In genomic region chr18:23584019-23584970, GRCh38 we compare ENCODE assay signal across 10 cellular contexts. TPM values are rescaled to one million over a fixed set of nuclear protein-coding genes. Genes with fewer than 3 reads are reported as not detected.
DNase-seq lines count a peak whose midpoint lies in the region; ATAC-seq, FAIRE-seq and TF ChIP-seq lines count a peak whose summit lies in the region.
"Had no signal": no experiment of that assay in that cellular context is flagged by ENCODE, and none has a peak within 500 bp of the region (broad histone marks: within the 10 kb centered on the region; RNA-seq: fewer than 3 reads in every experiment).

No MANE protein-coding gene starts in this region.

- TF ChIP-seq EP300 in A549 (IDR thresholded peaks at IDR 0.05) = no peak
- TF ChIP-seq EP300 in K562 (IDR thresholded peaks at IDR 0.05; ENCODE audit: low read length) = no peak

- ATAC-seq in A549 (no peak), K562 (no peak), GM21717 (IDR thresholded peaks at IDR 0.05; ENCODE audit: unreplicated experiment) (no peak), HG03108 (IDR thresholded peaks at IDR 0.05; ENCODE audit: unreplicated experiment) (no peak)

- no peak for TF ChIP-seq RAD21 in A549 (conservative IDR thresholded peaks at IDR 0.05 in 1 of 2, IDR thresholded peaks at IDR 0.05 in 1 of 2)
- no peak for TF ChIP-seq RAD21 in K562 (CRISPR knock-in tag; conservative IDR thresholded peaks at IDR 0.05 in 1 of 2, IDR thresholded peaks at IDR 0.05 in 1 of 2)

- no TSS peak for BruUV-seq in K562 (replicated peaks; lab: Mats Ljungman, UMichigan)

- no peak overlapping the region for H2AFZ ChIP-seq in K562 (ENCODE audit: low read depth, low read length)

- no peak overlapping the region for H3K9ac ChIP-seq in K562 (ENCODE audit: insufficient read depth in 1 of 2, low read depth in 2 of 2, low read length in 2 of 2)

- H3K4me3 ChIP-seq in A549 (peak overlapping the region; percentile 93), HEK293 (ENCODE audit: low read depth, low read length) (no peak overlapping the region), K562 (no peak overlapping the region)

- in situ Hi-C loops in K562 (cut with MboI) = no loop called here

- no peaks in the 10 kb centered on the region for H3K9me1 ChIP-seq in K562 (ENCODE audit: control insufficient read depth, insufficient read depth, low read length)

- H3K9me3 ChIP-seq in A549 = no peaks in the 10 kb centered on the region
- H3K9me3 ChIP-seq in HEK293 (ENCODE audit: control insufficient read depth, insufficient read depth, low read depth, low read length) = no peaks in the 10 kb centered on the region
- no peaks in the 10 kb centered on the region for H3K9me3 ChIP-seq in K562 (replicated peaks; ENCODE audit: control insufficient read depth, insufficient read depth, low read depth, low read length)

- H4K20me1 ChIP-seq in K562 (replicated peaks; ENCODE audit: control insufficient read depth, insufficient read depth, low read length) = no peaks in the 10 kb centered on the region; the same call in 1 of the 2 replicates

- H3K4me1 ChIP-seq in A549 (peaks cover 55% of the 10 kb centered on the region), HEK293 (ENCODE audit: control insufficient read depth, insufficient read depth, low read length) (peaks cover 19% of the 10 kb centered on the region), K562 (replicated peaks in 1 of 2; ENCODE audit: control insufficient read depth in 2 of 2, insufficient read depth in 2 of 2, low read length in 2 of 2) (peaks cover 11 to 14% of the 10 kb centered on the region in 2 experiments; a peak in 4 of 5 replicates)

- intact Hi-C loops in K562 (cut with micrococcal nuclease) = loop anchor here (10.0 kb wide), 1 partner anchor 449 kb away; the partner anchor contains the start of gene CABLES1

- TF ChIP-seq CTCF in A549 (IDR thresholded peaks at IDR 0.05) (no peak), HEK293 (tag by site-specific recombination; IDR thresholded peaks at IDR 0.05) (no peak), K562 (IDR thresholded peaks at IDR 0.05 in 2 of 3, conservative IDR thresholded peaks at IDR 0.05 in 1 of 3; ENCODE audit: insufficient read depth in 2 of 3, low read depth in 1 of 3, low read length in 3 of 3) (no peak)

- CTCF ChIA-PET in A549 (lab: Yijun Ruan, JAX) (interaction anchor here (1.9 to 2.8 kb wide), 2 partner anchors 29 to 119 kb away, joined by 5 to 11 read pairs; no protein-coding TSS in a partner anchor), HEK293 (lab: Yijun Ruan, JAX) (interaction anchor here (0.6 to 3.4 kb wide), 3 partner anchors 10 to 504 kb away, joined by 3 to 23 read pairs (median 3); no protein-coding TSS in a partner anchor), K562 (lab: Yijun Ruan, JAX; ENCODE audit: low intra/inter-chr PET ratio) (interaction anchor here (0.7 to 3.3 kb wide), 2 partner anchors 69 to 78 kb away, joined by 3 to 24 read pairs; no protein-coding TSS in a partner anchor)

- WGBS in A549 (ENCODE audit: missing lambda C conversion rate) = 92% methylated on average over 11 of the region's 13 CpGs
- 88% methylated on average over 13 of the region's 13 CpGs for WGBS in K562 (ENCODE audit: insufficient coverage, low coverage, missing lambda C conversion rate)

- H3K79me2 ChIP-seq in K562 (ENCODE audit: control insufficient read depth, insufficient read depth, low read length) = peaks cover 48% of the 10 kb centered on the region

- TF ChIP-seq POLR2A in A549 (IDR thresholded peaks at IDR 0.05; ENCODE audit: low read length) = no peak
- no peak for TF ChIP-seq POLR2A in K562 (conservative IDR thresholded peaks at IDR 0.05)

- DNase-seq in A549 (ENCODE audit: low read depth in 1 of 2, low spot score in 1 of 2) = no peak
- DNase-seq in K562 (ENCODE audit: extremely low read depth in 1 of 4, low spot score in 3 of 4) = no peak
- DNase-seq in medulla oblongata (ENCODE audit: extremely low spot score) = peak; percentile 33
- no peak for DNase-seq in NCI-H1092 (lab: John Stamatoyannopoulos, UW)
- no peak for DNase-seq in T1000 (lab: John Stamatoyannopoulos, UW)

- H3K27ac ChIP-seq in A549 (peak overlapping the region; percentile 98 to 99; a peak in 4 of 6 replicates), HEK293 (ENCODE audit: extremely low read depth, low read depth, low read length) (no peak overlapping the region), K562 (ENCODE audit: extremely low read depth, low read depth, low read length) (no peak overlapping the region)

- peaks cover 10 to 12% of the 10 kb centered on the region in 2 experiments; a peak in 3 of 5 replicates for H3K27me3 ChIP-seq in K562 (ENCODE audit: control insufficient read depth in 2 of 2, insufficient read depth in 2 of 2, low read length in 2 of 2)

- H3K4me2 ChIP-seq in A549 = peak overlapping the region; percentile 84
- peak overlapping the region; percentile 23; the same call in 1 of the 2 replicates for H3K4me2 ChIP-seq in K562 (ENCODE audit: insufficient read depth, low read length)

- FAIRE-seq in A549 (lab: Jason Lieb, UNC) = no peak
- FAIRE-seq in K562 (lab: Jason Lieb, UNC) = no peak
- FAIRE-seq: colon, TTC549 had no signal

- H3K36me3 ChIP-seq in HEK293 (ENCODE audit: control insufficient read depth in 2 of 2, insufficient read depth in 1 of 2, low read length in 2 of 2) (peaks cover 0 to 3% of the 10 kb centered on the region in 2 experiments; a peak in 1 of 3 replicates), K562 (ENCODE audit: control insufficient read depth, insufficient read depth, low read length) (peaks cover 18% of the 10 kb centered on the region; the same call in 1 of the 3 replicates)

- POLR2A ChIA-PET in A549 (lab: Yijun Ruan, JAX) (no interaction called here), HEK293 (lab: Yijun Ruan, JAX) (interaction anchor here (1.5 kb wide), 1 partner anchor 10 kb away, joined by 3 read pairs; no protein-coding TSS in a partner anchor), K562 (lab: Yijun Ruan, JAX) (interaction anchor here (1.0 to 1.6 kb wide), 3 partner anchors 8 to 17 kb away, joined by 3 to 5 read pairs (median 3); no protein-coding TSS in a partner anchor)

TF ChIP-seq in A549, 52 proteins besides CTCF, POLR2A, EP300 and RAD21 (continues in another document):
- TF ChIP-seq ZFP36 (IDR thresholded peaks at IDR 0.05; ENCODE audit: borderline replicate concordance, partially characterized antibody) (no peak), FOXS1 (CRISPR knock-in tag; IDR thresholded peaks at IDR 0.05) (no peak)

TF ChIP-seq in HEK293, 187 proteins besides CTCF, POLR2A, EP300 and RAD21 (continues in another document):
- no peak for TF ChIP-seq ATF2 (tag by site-specific recombination; IDR thresholded peaks at IDR 0.05; ENCODE audit: low read depth)

TF ChIP-seq in K562, 482 proteins besides CTCF, POLR2A, EP300 and RAD21 (continues in another document):
- TF ChIP-seq MEF2D (tag; conservative IDR thresholded peaks at IDR 0.05; ENCODE audit: low read depth) (no peak), ZBTB33 (CRISPR knock-in tag; IDR thresholded peaks at IDR 0.05) (no peak), NRF1 (conservative IDR thresholded peaks at IDR 0.05 in 1 of 2, IDR thresholded peaks at IDR 0.05 in 1 of 2) (no peak), CEBPG (CRISPR knock-in tag; IDR thresholded peaks at IDR 0.05) (no peak), CEBPG (tag; conservative IDR thresholded peaks at IDR 0.05 in 1 of 2, IDR thresholded peaks at IDR 0.05 in 1 of 2) (peak; percentile 48 to 55; a peak in 3 of 4 replicates), NBN (IDR thresholded peaks at IDR 0.05; ENCODE audit: low read depth) (no peak), ZNF239 (CRISPR knock-in tag; IDR thresholded peaks at IDR 0.05) (no peak), CAMTA2 (CRISPR knock-in tag; conservative IDR thresholded peaks at IDR 0.05) (no peak), ZNF175 (CRISPR knock-in tag; IDR thresholded peaks at IDR 0.05; ENCODE audit: low read depth) (no peak)

RNA-seq across cellular contexts. Expression of gene NPC1, which starts 2.0 kb away (rescaled TPM):
- polyA plus RNA-seq in A549 (2011; rRNA removed) = 42.5 and 45.0 TPM in 2 replicates
- polyA plus RNA-seq in A549 (2012; cell fraction: cytosol; rRNA removed) = 31.4 and 37.2 TPM in 2 replicates
- polyA plus RNA-seq in A549 (2012; cell fraction: nucleus; rRNA removed) = 106 and 115 TPM in 2 replicates
- 56.9 to 69.2 TPM (median 61.4 TPM) in 3 replicates for polyA plus RNA-seq in A549 (2017; fragmentation: RNase III; extraction: RNeasy Plus Mini Kit Qiagen cat#74134 plus additional on column Dnase treatment)
- polyA minus RNA-seq in A549 (2011; rRNA and poly(A)+ RNA removed) = 121 and 124 TPM in 2 replicates
- total RNA-seq in K562 (2011; cell fraction: chromatin; rRNA removed; ENCODE audit: low replicate concordance) = 287 and 292 TPM in 2 replicates
- 238 and 263 TPM in 2 replicates for total RNA-seq in K562 (2011; cell fraction: nucleolus; rRNA removed)
- 259 and 261 TPM in 2 replicates for total RNA-seq in K562 (2011; cell fraction: nucleoplasm; rRNA removed)
- 27.6 and 37.1 TPM in 2 replicates for total RNA-seq in K562 (2014; rRNA removed)
- total RNA-seq in K562 (2014; rRNA removed; fragmentation: Illumina TruSeq; extraction: Trizol) = 29.3 and 29.5 TPM in 2 replicates
- total RNA-seq in K562 (2015; rRNA removed; fragmentation: Illumina TruSeq; extraction: Trizol) = 23.9 TPM in 2 replicates
- 42.5 and 45.9 TPM in 2 replicates for total RNA-seq in K562 (2021)
- polyA plus RNA-seq in K562 (2011; rRNA removed) = 41.1 and 46.5 TPM in 2 replicates
- polyA plus RNA-seq in K562 (2011; cell fraction: cytosol; rRNA removed) = 51.7 and 58.3 TPM in 2 replicates
- 128 and 144 TPM in 2 replicates for polyA plus RNA-seq in K562 (2011; cell fraction: nucleus; rRNA removed)
- 25.2 and 35.2 TPM in 2 replicates for polyA plus RNA-seq in K562 (2012)
- 31.6 and 32.0 TPM in 2 replicates for polyA plus RNA-seq in K562 (2014; fragmentation: Illumina TruSeq; extraction: Trizol)
- 10 to 100 TPM; 17.1 to 19.1 TPM for polyA plus RNA-seq in K562 (2014; fragmentation: Nextera tagmentation; extraction: Ambion mirVana)
- polyA plus RNA-seq in K562 (2014; rRNA removed) = 23.4 and 26.6 TPM in 2 replicates
- polyA minus RNA-seq in K562 (2011; rRNA and poly(A)+ RNA removed) = 90.7 and 106 TPM in 2 replicates
- 49.1 and 49.2 TPM in 2 replicates for polyA minus RNA-seq in K562 (2011; cell fraction: cytosol; rRNA and poly(A)+ RNA removed)
- 67.6 and 93.7 TPM in 2 replicates for polyA minus RNA-seq in K562 (2011; cell fraction: nucleus; rRNA and poly(A)+ RNA removed)

Comparison
In these comparisons a context has a peak if more than half of its experiments do, and no peak if none do; other contexts are left out.
1. H3K27ac ChIP-seq: peak in A549 (2 of 2); none in HEK293 (single experiment) and K562 (single experiment).